In genomic region chr3:72171461-72171860, GRCh38 we compare ENCODE assay signal across 12 cellular contexts.
DNase-seq lines count a peak whose midpoint lies in the region; ATAC-seq and TF ChIP-seq lines count a peak whose summit lies in the region.
"Had no signal": no experiment of that assay in that cellular context is flagged by ENCODE, and none has a peak within 500 bp of the region (broad histone marks: within the 10 kb centered on the region; RNA-seq: fewer than 3 reads in every experiment).

No MANE protein-coding gene starts in this region.

- peaks cover 19% of the 10 kb centered on the region for H3K4me1 ChIP-seq in psoas muscle

- H3K36me3 ChIP-seq in psoas muscle (ENCODE audit: insufficient read depth in 1 of 2, low read depth in 1 of 2) = no peaks in the 10 kb centered on the region
- H3K36me3 ChIP-seq: thyroid gland had no signal

- no peak for TF ChIP-seq CTCF in AG10803 (conservative IDR thresholded peaks at IDR 0.05; ENCODE audit: low read length)
- no peak for TF ChIP-seq CTCF in psoas muscle (IDR thresholded peaks at IDR 0.05)

- DNase-seq in AG10803 (ENCODE audit: low read depth) (peak; percentile 79), astrocyte of the hippocampus (ENCODE audit: low read depth, low spot score) (peak; percentile 56), left cardiac atrium (peak; percentile 29), psoas muscle (no peak), SKM-1 (lab: John Stamatoyannopoulos, UW; ENCODE audit: unreplicated experiment) (no peak), NCI-H1694 treated with DMSO at 0.1 percent for 48 hours (lab: John Stamatoyannopoulos, UW) (no peak)
- DNase-seq: islet precursor cell; stimulated activated CD4-positive, alpha-beta T cell treated with anti-CD3 and anti-CD28 coated beads, Interleukin-4, amount 100 ng/mL, for 1 hour; thyroid gland had no signal

- H3K27me3 ChIP-seq in psoas muscle (ENCODE audit: insufficient read depth in 3 of 3, low read length in 2 of 3) = no peaks in the 10 kb centered on the region
- H3K27me3 ChIP-seq: thyroid gland had no signal

- no peak overlapping the region for H3K4me3 ChIP-seq in AG10803 (ENCODE audit: low read length)
- no peak overlapping the region for H3K4me3 ChIP-seq in psoas muscle
- H3K4me3 ChIP-seq: thyroid gland had no signal

- WGBS in psoas muscle, 3 donors = 19 to 47% (median 37%) methylated on average over 6 of the region's 6 CpGs

- ATAC-seq in left cardiac atrium (peak; percentile 66 to 75), psoas muscle (peak; percentile 11 to 76 (median 44)), HG03025 (IDR thresholded peaks at IDR 0.05; ENCODE audit: low FRiP score, unreplicated experiment) (no peak), esophagus mucosa (no peak)

- H3K27ac ChIP-seq in psoas muscle = peak overlapping the region; percentile 14
- H3K27ac ChIP-seq: epithelial cell of prostate, thyroid gland had no signal

- H3K9me3 ChIP-seq in psoas muscle = no peaks in the 10 kb centered on the region
- H3K9me3 ChIP-seq: thyroid gland had no signal

- intact Hi-C loops in left cardiac atrium (cut with DNase I) (no loop called here), psoas muscle (cut with DNase I) (no loop called here)

Comparison
In these comparisons a context has a peak if more than half of its experiments do, and no peak if none do; other contexts are left out.
1. DNase-seq: peak in AG10803 (single experiment), astrocyte of the hippocampus (single experiment) and left cardiac atrium (single experiment); none in psoas muscle (0 of 2), SKM-1 (single experiment) and NCI-H1694 treated with DMSO at 0.1 percent for 48 hours (single experiment).
2. ATAC-seq: peak in left cardiac atrium (2 of 2) and psoas muscle (4 of 4); none in HG03025 (single experiment) and esophagus mucosa (single experiment).